In the genomic region with DNA sequence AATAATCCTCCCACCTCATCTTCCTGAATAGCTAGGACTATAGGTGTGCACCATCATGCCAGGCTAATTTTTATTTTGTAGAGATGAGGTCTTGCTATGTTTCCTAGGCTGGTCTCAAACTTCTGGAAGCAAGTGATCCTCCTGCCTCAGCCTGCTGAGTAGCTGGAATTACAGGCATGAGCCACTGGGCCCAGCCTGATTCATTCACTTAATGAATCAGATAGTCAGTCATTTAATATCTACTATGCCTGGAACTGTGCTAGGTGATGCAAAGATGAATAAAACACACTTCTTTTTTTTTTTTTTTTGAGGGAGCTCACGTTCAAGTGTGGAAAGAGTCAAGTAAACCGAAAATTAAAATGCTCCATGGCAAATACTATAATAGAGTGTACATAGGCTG, we compare ENCODE assay signal across 14 cellular contexts. TPM values are rescaled to one million over a fixed set of nuclear protein-coding genes. Genes with fewer than 3 reads are reported as not detected.
A peak's percentile ranks its signal among the peaks of the same experiment; 100 is the strongest.
DNase-seq lines count a peak whose midpoint lies in the region; ATAC-seq and TF ChIP-seq lines count a peak whose summit lies in the region.
"Had no signal": no experiment of that assay in that cellular context is flagged by ENCODE, and none has a peak within 500 bp of the region (broad histone marks: within the 10 kb centered on the region; RNA-seq: fewer than 3 reads in every experiment).

No MANE protein-coding gene starts in this region.

- POLR2A ChIA-PET in RWPE1 (lab: Yijun Ruan, JAX; ENCODE audit: low non-redundant PET), result no interaction called here

- peak overlapping the region in 7 of 11 experiments; percentile 13 to 70 (median 63); a peak in 12 of 22 replicates for H3K27ac ChIP-seq in BLaER1 treated with 17β-estradiol and CSF1 and Interleukin-3, amounts not matched to agents 10 nM and 100 nM
- H3K27ac ChIP-seq in RWPE1 (no peak overlapping the region), left lung (no peak overlapping the region)
- H3K27ac ChIP-seq: C4-2B had no signal

- H3K4me2 ChIP-seq in BLaER1 treated with 17β-estradiol and CSF1 and Interleukin-3, amounts not matched to agents 10 nM and 100 nM, result peak overlapping the region in 6 of 11 experiments; percentile 46 to 77 (median 52); a peak in 9 of 22 replicates

- H3K4me1 ChIP-seq in BLaER1 treated with 17β-estradiol and CSF1 and Interleukin-3, amounts not matched to agents 10 nM and 100 nM, result peaks cover 0 to 44% (median 19%) of the 10 kb centered on the region in 10 experiments; a peak in 14 of 20 replicates
- no peaks in the 10 kb centered on the region for H3K4me1 ChIP-seq in left lung

- no peak for ATAC-seq in left lung

- peaks cover 7 to 31% (median 20%) of the 10 kb centered on the region in 11 experiments for H3K9me3 ChIP-seq in BLaER1 treated with 17β-estradiol and CSF1 and Interleukin-3, amounts not matched to agents 10 nM and 100 nM (replicated peaks in 1 of 11)
- no peaks in the 10 kb centered on the region for H3K9me3 ChIP-seq in left lung

- intact Hi-C loops in left lung (cut with DNase I), result no loop called here

- CTCF ChIA-PET in RWPE1 (lab: Yijun Ruan, JAX), result interaction anchor here (0.6 kb wide), 4 partner anchors 18 to 261 kb away, joined by 3 to 5 read pairs (median 3); no protein-coding TSS in a partner anchor

- no peak for TF ChIP-seq CTCF in epithelial cell of esophagus (IDR thresholded peaks at IDR 0.05; ENCODE audit: insufficient read depth, low read depth, low read length, missing control alignments)
- no peak for TF ChIP-seq CTCF in RWPE1 (conservative IDR thresholded peaks at IDR 0.05; ENCODE audit: low read depth)
- no peak for TF ChIP-seq CTCF in left lung (IDR thresholded peaks at IDR 0.05)

- H3K27me3 ChIP-seq in BLaER1 treated with 17β-estradiol and CSF1 and Interleukin-3, amounts not matched to agents 10 nM and 100 nM, result no peaks in the 10 kb centered on the region
- H3K27me3 ChIP-seq in left lung, result no peaks in the 10 kb centered on the region

- DNase-seq in RKO (ENCODE audit: low spot score), result peak; percentile 51
- peak; percentile 55 for DNase-seq in epithelial cell of esophagus (ENCODE audit: low read depth)
- DNase-seq in kidney tubule cell (ENCODE audit: low spot score), result peak; percentile 33
- no peak for DNase-seq in activated T-cell treated with anti-CD3 and anti-CD28 coated beads for 4 hours
- no peak for DNase-seq in RWPE1 (ENCODE audit: low spot score)
- DNase-seq in left lung, result no peak
- DNase-seq: CD4-positive, alpha-beta T cell; DMS153; DMS79; GF-D8; H9 had no signal

- peak overlapping the region in 1 of 10 experiments; percentile 50; a peak in 1 of 20 replicates for H3K4me3 ChIP-seq in BLaER1 treated with 17β-estradiol and CSF1 and Interleukin-3, amounts not matched to agents 10 nM and 100 nM
- H3K4me3 ChIP-seq in epithelial cell of esophagus (ENCODE audit: low read length) (no peak overlapping the region), left lung (no peak overlapping the region)

- H4K20me1 ChIP-seq in BLaER1 treated with 17β-estradiol and CSF1 and Interleukin-3, amounts not matched to agents 10 nM and 100 nM, result no peaks in the 10 kb centered on the region

- H3K9ac ChIP-seq in BLaER1 treated with 17β-estradiol and CSF1 and Interleukin-3, amounts not matched to agents 10 nM and 100 nM, result peak overlapping the region in 2 of 11 experiments; percentile 3 to 58; a peak in 3 of 22 replicates

- peaks cover 0 to 5% (median 0%) of the 10 kb centered on the region in 11 experiments; a peak in 3 of 22 replicates for H3K36me3 ChIP-seq in BLaER1 treated with 17β-estradiol and CSF1 and Interleukin-3, amounts not matched to agents 10 nM and 100 nM
- peaks cover 0 to 4% of the 10 kb centered on the region in 2 donors for H3K36me3 ChIP-seq in left lung

RNA-seq across cellular contexts. Expression of a gene that starts 39.4 kb away (rescaled TPM):
- 10 to 100 TPM in 1 of 2 donors, 1 to 10 TPM in 1; 7.4 to 10.3 TPM for total RNA-seq in left lung
- total RNA-seq: A172 had no signal

Comparison
In these comparisons a context has a peak if more than half of its experiments do, and no peak if none do; other contexts are left out.
1. H3K27ac ChIP-seq: peak in BLaER1 treated with 17β-estradiol and CSF1 and Interleukin-3, amounts not matched to agents 10 nM and 100 nM (7 of 11); none in RWPE1 (single experiment) and left lung (0 of 2).
2. DNase-seq: peak in RKO (single experiment), epithelial cell of esophagus (single experiment) and kidney tubule cell (single experiment); none in activated T-cell treated with anti-CD3 and anti-CD28 coated beads for 4 hours (single experiment), RWPE1 (single experiment) and left lung (0 of 2).